ENCODE assay signal across 12 cellular contexts in genomic region chr2:42903821-42904575, GRCh38.
DNase-seq lines count a peak whose midpoint lies in the region; ATAC-seq and TF ChIP-seq lines count a peak whose summit lies in the region.
"Had no signal": no experiment of that assay in that cellular context is flagged by ENCODE, and none has a peak within 500 bp of the region (broad histone marks: within the 10 kb centered on the region; RNA-seq: fewer than 3 reads in every experiment).

No MANE protein-coding gene starts in this region.

- no peaks in the 10 kb centered on the region for H3K36me3 ChIP-seq in ascending aorta
- no peaks in the 10 kb centered on the region for H3K36me3 ChIP-seq in CD8-positive, alpha-beta memory T cell (ENCODE audit: insufficient read depth, low read length)

- H3K27ac Mint-ChIP-seq in CD8-positive, alpha-beta memory T cell: no peak overlapping the region
- H3K27ac Mint-ChIP-seq: activated T-cell treated with anti-CD3 and anti-CD28 coated beads, Interleukin-2, amount 50 U/mL, for 72 hours had no signal

- no peak for TF ChIP-seq CTCF in ascending aorta (IDR thresholded peaks at IDR 0.05)

- peaks cover 30 to 47% of the 10 kb centered on the region in 2 donors for H3K4me1 ChIP-seq in ascending aorta
- H3K4me1 ChIP-seq in CD8-positive, alpha-beta memory T cell (ENCODE audit: insufficient read depth, low read length): no peaks in the 10 kb centered on the region

- peak; percentile 63 for DNase-seq in DMS153 treated with DMSO at 0.1 percent for 48 hours (lab: John Stamatoyannopoulos, UW; ENCODE audit: unreplicated experiment)
- DNase-seq in NCI-H2029 (lab: John Stamatoyannopoulos, UW): peak; percentile 70
- peak in 1 of 2 donors; percentile 63 for DNase-seq in ascending aorta (ENCODE audit: low spot score in 2 of 2)
- DNase-seq in left kidney (ENCODE audit: low read depth, low spot score): peak; percentile 50
- no peak for DNase-seq in activated T-cell treated with anti-CD3 and anti-CD28 coated beads, Interleukin-2, amount 50 U/mL, for 4 hours
- DNase-seq in COLO829 (ENCODE audit: low spot score): no peak
- no peak for DNase-seq in CD8-positive, alpha-beta memory T cell
- DNase-seq: activated T-cell treated with anti-CD3 and anti-CD28 coated beads, Interleukin-2, amount 50 U/mL, for 72 hours; NCI-H446 had no signal

- intact Hi-C loops in ascending aorta (cut with DNase I): no loop called here

- no peaks in the 10 kb centered on the region for H3K9me3 ChIP-seq in ascending aorta
- H3K9me3 ChIP-seq in CD8-positive, alpha-beta memory T cell (ENCODE audit: low read length): no peaks in the 10 kb centered on the region

- no peaks in the 10 kb centered on the region for H3K9me3 Mint-ChIP-seq in activated T-cell treated with anti-CD3 and anti-CD28 coated beads, Interleukin-2, amount 50 U/mL, for 4 hours
- no peaks in the 10 kb centered on the region for H3K9me3 Mint-ChIP-seq in CD8-positive, alpha-beta memory T cell
- H3K9me3 Mint-ChIP-seq: activated T-cell treated with anti-CD3 and anti-CD28 coated beads, Interleukin-2, amount 50 U/mL, for 72 hours had no signal

- H3K4me3 Mint-ChIP-seq in activated T-cell treated with anti-CD3 and anti-CD28 coated beads, Interleukin-2, amount 50 U/mL, for 4 hours: no peak overlapping the region
- H3K4me3 Mint-ChIP-seq in CD8-positive, alpha-beta memory T cell: no peak overlapping the region
- H3K4me3 Mint-ChIP-seq: activated T-cell treated with anti-CD3 and anti-CD28 coated beads, Interleukin-2, amount 50 U/mL, for 72 hours had no signal

- H3K4me3 ChIP-seq in ascending aorta: no peak overlapping the region
- H3K4me3 ChIP-seq in CD8-positive, alpha-beta memory T cell (ENCODE audit: low read length): no peak overlapping the region

- peaks cover 26% of the 10 kb centered on the region for H3K27me3 Mint-ChIP-seq in activated T-cell treated with anti-CD3 and anti-CD28 coated beads, Interleukin-2, amount 50 U/mL, for 4 hours (ENCODE audit: low read depth)
- peaks cover 6 to 34% of the 10 kb centered on the region in 2 donors for H3K27me3 Mint-ChIP-seq in CD8-positive, alpha-beta memory T cell

- ATAC-seq in activated T-cell treated with anti-CD3 and anti-CD28 coated beads, Interleukin-2, amount 50 U/mL, for 4 hours: no peak
- no peak for ATAC-seq in GM21360 (IDR thresholded peaks at IDR 0.05; ENCODE audit: unreplicated experiment)
- ATAC-seq: activated CD4-positive, CD25-positive, alpha-beta regulatory T cell treated with anti-CD3 and anti-CD28 coated beads, Interleukin-2, amount 50 U/mL, for 24 hours; activated T-cell treated with anti-CD3 and anti-CD28 coated beads, Interleukin-2, amount 50 U/mL, for 72 hours had no signal

- POLR2A ChIA-PET in CD8-positive, alpha-beta memory T cell (lab: Charles Lee): no interaction called here

- no peaks in the 10 kb centered on the region for H3K36me3 Mint-ChIP-seq in activated T-cell treated with anti-CD3 and anti-CD28 coated beads, Interleukin-2, amount 50 U/mL, for 4 hours (ENCODE audit: insufficient read depth)
- no peaks in the 10 kb centered on the region for H3K36me3 Mint-ChIP-seq in CD8-positive, alpha-beta memory T cell

- H3K4me1 Mint-ChIP-seq in activated T-cell treated with anti-CD3 and anti-CD28 coated beads, Interleukin-2, amount 50 U/mL, for 4 hours (ENCODE audit: low read depth): no peaks in the 10 kb centered on the region
- H3K4me1 Mint-ChIP-seq in CD8-positive, alpha-beta memory T cell: no peaks in the 10 kb centered on the region

- CTCF ChIA-PET in CD8-positive, alpha-beta memory T cell (lab: Charles Lee): no interaction called here

- no peaks in the 10 kb centered on the region for H3K27me3 ChIP-seq in ascending aorta
- no peaks in the 10 kb centered on the region for H3K27me3 ChIP-seq in CD8-positive, alpha-beta memory T cell (ENCODE audit: insufficient read depth, low read length, poor library complexity, severe bottlenecking)

- peak overlapping the region; percentile 89 to 90 for H3K27ac ChIP-seq in ascending aorta
- no peak overlapping the region for H3K27ac ChIP-seq in CD8-positive, alpha-beta memory T cell (ENCODE audit: low read depth, low read length)
- H3K27ac ChIP-seq: epithelial cell of prostate had no signal

Comparison
In these comparisons a context has a peak if more than half of its experiments do, and no peak if none do; other contexts are left out.
1. DNase-seq: peak in DMS153 treated with DMSO at 0.1 percent for 48 hours (single experiment), NCI-H2029 (single experiment) and left kidney (single experiment); none in activated T-cell treated with anti-CD3 and anti-CD28 coated beads, Interleukin-2, amount 50 U/mL, for 4 hours (single experiment), COLO829 (single experiment) and CD8-positive, alpha-beta memory T cell (0 of 5).